34 cellular contexts compared by ENCODE assay signal in the genomic region with DNA sequence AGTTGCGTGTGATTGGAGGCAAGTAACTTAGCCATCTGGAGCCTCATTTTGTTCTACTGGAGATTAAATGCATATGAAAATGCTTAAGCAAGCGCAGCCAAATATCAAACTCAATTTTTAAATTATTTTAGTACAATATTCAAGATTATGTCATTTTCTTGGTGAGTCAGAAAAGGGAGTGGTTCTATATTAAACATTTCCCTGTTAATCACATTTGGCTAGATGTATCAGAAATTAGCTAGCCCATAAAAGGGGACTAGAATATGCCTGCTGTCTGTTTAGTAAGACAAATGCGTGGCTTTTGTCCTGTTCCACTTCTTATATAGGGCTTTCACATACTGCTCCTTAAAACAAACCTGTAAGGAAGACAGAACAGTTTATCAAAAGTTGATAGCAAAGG.
"Had no signal": no experiment of that assay in that cellular context is flagged by ENCODE, and none has a peak within 500 bp of the region (broad histone marks: within the 10 kb centered on the region; RNA-seq: fewer than 3 reads in every experiment).

No MANE protein-coding gene starts in this region.

- H3K4me3 ChIP-seq: adrenal gland, body of pancreas, cardiac muscle cell, colonic mucosa, esophagus squamous epithelium, gastrocnemius medialis, heart left ventricle had no signal

- H3K9me3 ChIP-seq: adrenal gland, body of pancreas, colonic mucosa, esophagus squamous epithelium, gastrocnemius medialis, heart left ventricle had no signal

- H3K27me3 ChIP-seq: body of pancreas, colonic mucosa, foreskin keratinocyte, gastrocnemius medialis had no signal

- DNase-seq: activated CD4-positive, alpha-beta memory T cell treated with anti-CD3 and anti-CD28 coated beads for 36 hours; activated CD4-positive, alpha-beta T cell treated with anti-CD3 and anti-CD28 coated beads for 36 hours; activated CD4-positive, alpha-beta T cell treated with anti-CD3 and anti-CD28 coated beads, Interleukin-2, amount 10 ng/mL, durations not matched to agents 24 days and 14 days; activated CD4-positive, CD25-positive, alpha-beta regulatory T cell; activated CD4-positive, CD25-positive, alpha-beta regulatory T cell treated with anti-CD3 and anti-CD28 coated beads, Interleukin-2, amount 50 U/mL, for 72 hours; activated CD8-positive, alpha-beta memory T cell treated with anti-CD3 and anti-CD28 coated beads, Interleukin-2, amount 10 ng/mL, durations not matched to agents 7 days and 5 days; activated CD8-positive, alpha-beta memory T cell treated with anti-CD3 and anti-CD28 coated beads, Interleukin-2, amount 50 U/mL, for 4 hours; activated CD8-positive, alpha-beta T cell treated with anti-CD3 and anti-CD28 coated beads, Interleukin-2, amount 10 ng/mL, durations not matched to agents 7 days and 5 days; activated effector memory CD4-positive, alpha-beta T cell treated with anti-CD3 and anti-CD28 coated beads, Interleukin-2, amount 50 U/mL, for 16 hours; activated naive CD4-positive, alpha-beta T cell treated with anti-CD3 and anti-CD28 coated beads for 36 hours; activated naive CD8-positive, alpha-beta T cell treated with anti-CD3 and anti-CD28 coated beads for 36 hours; activated naive CD8-positive, alpha-beta T cell treated with anti-CD3 and anti-CD28 coated beads, Interleukin-2, amount 50 U/mL, for 24 hours; activated T-cell treated with anti-CD3 and anti-CD28 coated beads, Interleukin-2, amount 50 U/mL, for 1 hour; activated T-cell treated with anti-CD3 and anti-CD28 coated beads, Interleukin-2, amount 50 U/mL, for 48 hours; adrenal gland; amygdala; aorta; body of pancreas; central memory CD4-positive, alpha-beta T cell; cerebellar nuclear complex; colonic mucosa; effector CD8-positive, alpha-beta T cell; esophagus squamous epithelium; foreskin keratinocyte; gastrocnemius medialis; glutamatergic neuron; heart left ventricle; T-helper 1 cell; T-helper 17 cell; T1000 had no signal

- H3K36me3 ChIP-seq: adrenal gland, cardiac muscle cell, colonic mucosa, esophagus squamous epithelium, gastrocnemius medialis, heart left ventricle had no signal

- H3K4me1 ChIP-seq: adrenal gland, body of pancreas, colonic mucosa, esophagus squamous epithelium, gastrocnemius medialis had no signal

- H3K27ac ChIP-seq: adrenal gland, body of pancreas, cardiac muscle cell, colonic mucosa, epithelial cell of prostate, esophagus squamous epithelium, foreskin keratinocyte, gastrocnemius medialis, heart left ventricle had no signal

- FAIRE-seq: endometrium, endothelial cell of umbilical vein had no signal
